In genomic region chr12:70733385-70733784, GRCh38 we compare ENCODE assay signal across 8 cellular contexts.
DNase-seq lines count a peak whose midpoint lies in the region; ATAC-seq and TF ChIP-seq lines count a peak whose summit lies in the region.

No MANE protein-coding gene starts in this region.

- H3K27ac ChIP-seq in osteoblast (ENCODE audit: low read depth, low read length) = no peak overlapping the region

- peaks cover 22% of the 10 kb centered on the region for H3K36me3 ChIP-seq in BE2C
- H3K36me3 ChIP-seq in osteoblast (ENCODE audit: insufficient read depth, low read length) = no peaks in the 10 kb centered on the region

- no peaks in the 10 kb centered on the region for H4K20me1 ChIP-seq in osteoblast (ENCODE audit: insufficient read depth, low read length)

- no peaks in the 10 kb centered on the region; the same call in 1 of the 2 replicates for H3K9me3 ChIP-seq in BE2C
- H3K9me3 ChIP-seq in osteoblast (ENCODE audit: low read depth, low read length) = no peaks in the 10 kb centered on the region

- no peak overlapping the region for H3K4me2 ChIP-seq in osteoblast (ENCODE audit: insufficient read depth, low read length)

- no peak overlapping the region for H2AFZ ChIP-seq in osteoblast (ENCODE audit: low read length)

- ATAC-seq in GM18519 (IDR thresholded peaks at IDR 0.05; ENCODE audit: low FRiP score, unreplicated experiment) (peak; percentile 92), HG02870 (IDR thresholded peaks at IDR 0.05; ENCODE audit: unreplicated experiment) (peak; percentile 93)

- no peaks in the 10 kb centered on the region for H3K27me3 ChIP-seq in BE2C
- peaks cover 2% of the 10 kb centered on the region for H3K27me3 ChIP-seq in osteoblast (ENCODE audit: insufficient read depth, low read length)

- WGBS in lower leg skin, 2 donors = 1% methylated on average over 4 of the region's 4 CpGs

- H3K4me3 ChIP-seq in BE2C (ENCODE audit: low read depth, low read length) = no peak overlapping the region
- H3K4me3 ChIP-seq in fibroblast of pulmonary artery (replicated peaks; ENCODE audit: low read depth, low read length) = no peak overlapping the region
- no peak overlapping the region for H3K4me3 ChIP-seq in osteoblast (ENCODE audit: insufficient read depth, low read length)
- no peak overlapping the region for H3K4me3 ChIP-seq in lower leg skin (ENCODE audit: low read depth, poor library complexity, severe bottlenecking)

- TF ChIP-seq POLR2A in lower leg skin (IDR thresholded peaks at IDR 0.05) = no peak

- H3K4me1 ChIP-seq in BE2C (peaks cover 15% of the 10 kb centered on the region), osteoblast (ENCODE audit: insufficient read depth, low read length) (no peaks in the 10 kb centered on the region)

- intact Hi-C loops in lower leg skin (cut with DNase I; ENCODE audit: low total_unique reads) = loop anchor here (10.0 kb wide), 1 partner anchor 281 kb away; no protein-coding TSS in a partner anchor

- TF ChIP-seq CTCF in BE2C (IDR thresholded peaks at IDR 0.05; ENCODE audit: low read depth, low read length) (peak; percentile 89), fibroblast of pulmonary artery (IDR thresholded peaks at IDR 0.05; ENCODE audit: low read length, missing control alignments) (peak; percentile 75), osteoblast (IDR thresholded peaks at IDR 0.05; ENCODE audit: extremely low read depth, low read depth, low read length) (peak; percentile 72), lower leg skin (IDR thresholded peaks at IDR 0.05) (no peak)

- DNase-seq in BE2C (peak; percentile 38), NCI-H1105 (lab: John Stamatoyannopoulos, UW) (peak; percentile 64), SKM-1 treated with dmso at 0.1 percent for 144 hours (lab: John Stamatoyannopoulos, UW; ENCODE audit: unreplicated experiment) (peak; percentile 20), fibroblast of pulmonary artery (ENCODE audit: low read depth) (peak; percentile 90), osteoblast (ENCODE audit: insufficient read length, low spot score, missing footprints) (peak; percentile 85), lower leg skin (ENCODE audit: low spot score in 2 of 2) (no peak)

- H3K79me2 ChIP-seq in osteoblast (ENCODE audit: insufficient read depth, low read length) = no peaks in the 10 kb centered on the region

Comparison
In these comparisons a context has a peak if more than half of its experiments do, and no peak if none do; other contexts are left out.
1. DNase-seq: peak in BE2C (single experiment), NCI-H1105 (single experiment), SKM-1 treated with dmso at 0.1 percent for 144 hours (single experiment), fibroblast of pulmonary artery (single experiment) and osteoblast (single experiment); none in lower leg skin (0 of 2).
2. CTCF ChIP-seq: peak in BE2C (single experiment), fibroblast of pulmonary artery (single experiment) and osteoblast (single experiment); none in lower leg skin (0 of 3).